35 cellular contexts compared by ENCODE assay signal in genomic region chr10:33822774-33823173, GRCh38.
"Had no signal": no experiment of that assay in that cellular context is flagged by ENCODE, and none has a peak within 500 bp of the region (broad histone marks: within the 10 kb centered on the region; RNA-seq: fewer than 3 reads in every experiment).

No MANE protein-coding gene starts in this region.

- H3K9me3 ChIP-seq: ascending aorta, Peyer's patch, SJSA1 had no signal

- ATAC-seq: activated CD8-positive, alpha-beta memory T cell treated with anti-CD3 and anti-CD28 coated beads, Interleukin-2, amount 10 ng/mL, durations not matched to agents 7 days and 5 days; PC-3 had no signal

- H3K36me3 ChIP-seq: ascending aorta, cardiac muscle cell, Peyer's patch, SJSA1, WERI-Rb-1 had no signal

- H3K27ac ChIP-seq: ascending aorta, cardiac muscle cell, Peyer's patch, SJSA1, WERI-Rb-1 had no signal

- H3K27me3 ChIP-seq: ascending aorta, Peyer's patch, SJSA1 had no signal

- H3K4me3 ChIP-seq: ascending aorta, cardiac muscle cell, Peyer's patch, SJSA1 had no signal

- DNase-seq: activated CD4-positive, alpha-beta memory T cell treated with anti-CD3 and anti-CD28 coated beads, Interleukin-2, amount 10 ng/mL, durations not matched to agents 7 days and 5 days; activated CD4-positive, alpha-beta T cell treated with anti-CD3 and anti-CD28 coated beads for 1 hour; activated CD4-positive, alpha-beta T cell treated with anti-CD3 and anti-CD28 coated beads for 48 hours; activated CD4-positive, CD25-positive, alpha-beta regulatory T cell; activated CD8-positive, alpha-beta memory T cell treated with anti-CD3 and anti-CD28 coated beads for 24 hours; activated CD8-positive, alpha-beta memory T cell treated with anti-CD3 and anti-CD28 coated beads, Interleukin-2, amount 10 ng/mL, durations not matched to agents 7 days and 5 days; activated CD8-positive, alpha-beta memory T cell treated with anti-CD3 and anti-CD28 coated beads, Interleukin-2, amount 50 U/mL, for 48 hours; activated effector memory CD4-positive, alpha-beta T cell treated with Interleukin-2 at 50 U/mL for 16 hours; activated naive CD4-positive, alpha-beta T cell treated with anti-CD3 and anti-CD28 coated beads, Interleukin-2, amount 50 U/mL, for 16 hours; activated naive CD8-positive, alpha-beta T cell treated with anti-CD3 and anti-CD28 coated beads for 36 hours; activated T-cell treated with anti-CD3 and anti-CD28 coated beads, Interleukin-2, amount 50 U/mL, for 48 hours; amygdala; NCI-H1092 treated with DMSO at 0.1 percent for 48 hours; NCI-H1417; NCI-H146; NCI-H187; NCI-H2029 treated with DMSO at 0.1 percent for 48 hours; NCI-H2107; NCI-H2171; NCI-H510A; NCI-H526; NCI-H748 treated with DMSO at 0.1 percent for 48 hours; NK-92 treated with Interleukin-12 subunit alpha and Interleukin-12 subunit beta, amount 100 ng/mL, for 24 hours; PC-3; Peyer's patch; RPMI8226; SHP77 treated with DMSO at 0.1 percent for 48 hours; SW 1271; T-helper 1 cell; T-helper 2 cell; T-helper 9 cell; WERI-Rb-1 had no signal

- H3K4me1 ChIP-seq: ascending aorta, Peyer's patch, SJSA1 had no signal
